Comparison of ENCODE assay signal across 9 cellular contexts in the genomic region with DNA sequence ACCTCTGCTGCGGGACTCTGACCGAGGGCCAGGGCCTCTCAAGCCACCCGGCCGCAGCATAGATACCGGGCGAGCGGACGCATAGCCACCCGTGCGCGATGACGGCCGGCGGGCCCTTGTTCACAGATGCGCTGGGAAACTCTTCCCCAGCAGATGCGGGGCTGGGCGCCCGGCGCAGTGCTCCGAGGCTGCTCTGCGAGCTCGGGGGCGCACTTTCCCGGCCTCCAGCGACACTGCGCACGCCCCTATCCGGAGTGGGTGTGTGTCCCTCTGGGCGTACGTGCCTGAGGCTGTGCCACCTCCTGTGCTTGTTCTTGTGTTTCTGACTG.
DNase-seq lines count a peak whose midpoint lies in the region; ATAC-seq and TF ChIP-seq lines count a peak whose summit lies in the region.
"Had no signal": no experiment of that assay in that cellular context is flagged by ENCODE, and none has a peak within 500 bp of the region (broad histone marks: within the 10 kb centered on the region; RNA-seq: fewer than 3 reads in every experiment).

No MANE protein-coding gene starts in this region.

- no peaks in the 10 kb centered on the region for H3K79me2 ChIP-seq in GM23338 (replicated peaks; ENCODE audit: insufficient read depth)
- no peaks in the 10 kb centered on the region for H3K79me2 ChIP-seq in OCI-LY7 (ENCODE audit: insufficient read depth, low read depth, low read length)

- H3K27me3 ChIP-seq in GM23338 (ENCODE audit: insufficient read depth) (peaks cover 64% of the 10 kb centered on the region), testis (no peaks in the 10 kb centered on the region)

- H3K4me3 Mint-ChIP-seq in GM23338, result peak overlapping the region; percentile 64
- H3K4me3 Mint-ChIP-seq in activated CD8-positive, alpha-beta T cell treated with anti-CD3 and anti-CD28 coated beads for 36 hours, result no peak overlapping the region
- H3K4me3 Mint-ChIP-seq in T-helper 2 cell treated with Interferon-gamma antibody and Interleukin-4, amounts not matched to agents 5 μg/mL and 100 μg/mL, for 36 hours, result no peak overlapping the region

- no peaks in the 10 kb centered on the region; the same call in 2 of the 3 replicates for H3K36me3 Mint-ChIP-seq in GM23338 (ENCODE audit: low read depth)
- H3K36me3 Mint-ChIP-seq in activated CD8-positive, alpha-beta T cell treated with anti-CD3 and anti-CD28 coated beads for 36 hours (ENCODE audit: low read depth), result no peaks in the 10 kb centered on the region
- peaks cover 3% of the 10 kb centered on the region for H3K36me3 Mint-ChIP-seq in T-helper 2 cell treated with Interferon-gamma antibody and Interleukin-4, amounts not matched to agents 5 μg/mL and 100 μg/mL, for 36 hours (ENCODE audit: low read depth)

- peaks cover 4% of the 10 kb centered on the region; the same call in 1 of the 2 replicates for H3F3A ChIP-seq in GM23338 (replicated peaks; ENCODE audit: low read depth)

- WGBS in testis, 2 donors, result 1% methylated on average over 29 of the region's 30 CpGs; no CpG with 5 or more reads in 1 of the 2 donors

- H3K4me1 Mint-ChIP-seq in GM23338, result peaks cover 5% of the 10 kb centered on the region
- peaks cover 5% of the 10 kb centered on the region for H3K4me1 Mint-ChIP-seq in activated CD8-positive, alpha-beta T cell treated with anti-CD3 and anti-CD28 coated beads for 36 hours (ENCODE audit: low read depth)
- peaks cover 5% of the 10 kb centered on the region for H3K4me1 Mint-ChIP-seq in T-helper 2 cell treated with Interferon-gamma antibody and Interleukin-4, amounts not matched to agents 5 μg/mL and 100 μg/mL, for 36 hours (ENCODE audit: low read depth)

- H3K27ac ChIP-seq in GM23338 (ENCODE audit: low read depth) (no peak overlapping the region), testis (no peak overlapping the region), OCI-LY7 (ENCODE audit: low read depth, low read length, poor library complexity, severe bottlenecking) (no peak overlapping the region)
- H3K27ac ChIP-seq: epithelial cell of prostate had no signal

- H3K9me2 ChIP-seq in GM23338 (ENCODE audit: insufficient read depth) (no peaks in the 10 kb centered on the region), OCI-LY7 (ENCODE audit: insufficient read depth, low read length) (no peaks in the 10 kb centered on the region)

- TF ChIP-seq POLR2A in testis (IDR thresholded peaks at IDR 0.05), result no peak

- TF ChIP-seq CTCF in GM23338 (conservative IDR thresholded peaks at IDR 0.05; ENCODE audit: low read depth in 2 of 2) (peak in 1 of 2 experiments; percentile 25; a peak in 1 of 4 replicates), testis (IDR thresholded peaks at IDR 0.05) (no peak), OCI-LY7 (conservative IDR thresholded peaks at IDR 0.05; ENCODE audit: low read length) (no peak)
- no peak for TF ChIP-seq CTCF in activated CD8-positive, alpha-beta T cell treated with anti-CD3 and anti-CD28 coated beads for 36 hours (IDR thresholded peaks at IDR 0.05)

- H3K4me3 ChIP-seq in GM23338 (peak overlapping the region; percentile 68), iPS-18c (ENCODE audit: insufficient read depth, low read depth, low read length) (peak overlapping the region; percentile 51), testis (peak overlapping the region; percentile 11 to 21), OCI-LY7 (ENCODE audit: low read depth, low read length, poor library complexity, severe bottlenecking) (no peak overlapping the region)

- H3K4me2 ChIP-seq in GM23338, result peak overlapping the region; percentile 88
- H3K4me2 ChIP-seq in OCI-LY7 (ENCODE audit: low read length), result no peak overlapping the region

- 0 out of 2 replicates have a peak, but pooled peaks cover 3% of the 10 kb centered on the region for H4K20me1 ChIP-seq in GM23338 (replicated peaks; ENCODE audit: insufficient read depth)
- H4K20me1 ChIP-seq in OCI-LY7 (ENCODE audit: insufficient read depth, low read length), result no peaks in the 10 kb centered on the region

- ATAC-seq in GM23338, result peak; percentile 72
- peak; percentile 30 for ATAC-seq in activated CD8-positive, alpha-beta T cell treated with anti-CD3 and anti-CD28 coated beads for 36 hours

- H3K27me3 Mint-ChIP-seq in GM23338 (ENCODE audit: insufficient read depth, low read depth, poor library complexity), result peaks cover 51% of the 10 kb centered on the region
- H3K27me3 Mint-ChIP-seq in activated CD8-positive, alpha-beta T cell treated with anti-CD3 and anti-CD28 coated beads for 36 hours, result peaks cover 58% of the 10 kb centered on the region
- peaks cover 73% of the 10 kb centered on the region for H3K27me3 Mint-ChIP-seq in T-helper 2 cell treated with Interferon-gamma antibody and Interleukin-4, amounts not matched to agents 5 μg/mL and 100 μg/mL, for 36 hours (ENCODE audit: low read depth)

- H3K27ac Mint-ChIP-seq in GM23338, result no peak overlapping the region
- no peak overlapping the region for H3K27ac Mint-ChIP-seq in activated CD8-positive, alpha-beta T cell treated with anti-CD3 and anti-CD28 coated beads for 36 hours
- H3K27ac Mint-ChIP-seq in T-helper 2 cell treated with Interferon-gamma antibody and Interleukin-4, amounts not matched to agents 5 μg/mL and 100 μg/mL, for 36 hours, result no peak overlapping the region

- BruUV-seq in OCI-LY7 (replicated peaks; lab: Mats Ljungman, UMichigan), result no TSS peak

- intact Hi-C loops in activated CD8-positive, alpha-beta T cell treated with anti-CD3 and anti-CD28 coated beads for 36 hours (cut with micrococcal nuclease), result no loop called here
- intact Hi-C loops in testis (cut with DNase I; ENCODE audit: low total_unique reads) (no loop called here), OCI-LY7 (cut with micrococcal nuclease; ENCODE audit: unreplicated experiment) (no loop called here)

- POLR2A ChIA-PET in activated CD8-positive, alpha-beta T cell treated with anti-CD3 and anti-CD28 coated beads for 36 hours (lab: Charles Lee), result interaction anchor here (0.6 to 0.7 kb wide), 2 partner anchors 246 to 769 kb away, joined by 3 read pairs; no protein-coding TSS in a partner anchor
- POLR2A ChIA-PET in OCI-LY7 (lab: Charles Lee), result no interaction called here

- peak overlapping the region; percentile 90 for H2AFZ ChIP-seq in GM23338
- no peak overlapping the region for H2AFZ ChIP-seq in OCI-LY7 (ENCODE audit: low read length)

- H3K4me1 ChIP-seq in GM23338 (ENCODE audit: insufficient read depth), result peaks cover 14% of the 10 kb centered on the region
- peaks cover 13% of the 10 kb centered on the region for H3K4me1 ChIP-seq in testis
- H3K4me1 ChIP-seq in OCI-LY7 (ENCODE audit: insufficient read depth, low read length, poor library complexity, severe bottlenecking), result no peaks in the 10 kb centered on the region

- DNase-seq in Daoy (ENCODE audit: low read depth), result peak; percentile 35
- DNase-seq in GM23338 (ENCODE audit: low spot score), result peak; percentile 61
- no peak for DNase-seq in activated CD8-positive, alpha-beta T cell treated with anti-CD3 and anti-CD28 coated beads for 36 hours
- no peak for DNase-seq in testis
- no peak for DNase-seq in T-helper 2 cell treated with Interferon-gamma antibody and Interleukin-4, amounts not matched to agents 5 μg/mL and 100 μg/mL, for 36 hours (ENCODE audit: low spot score)
- no peak for DNase-seq in OCI-LY7 (ENCODE audit: low spot score)
- no peak for DNase-seq in activated effector memory CD4-positive, alpha-beta T cell treated with Interleukin-2 at 50 U/mL for 16 hours

- CTCF ChIA-PET in activated CD8-positive, alpha-beta T cell treated with anti-CD3 and anti-CD28 coated beads for 36 hours (lab: Charles Lee), result no interaction called here
- CTCF ChIA-PET in OCI-LY7 (lab: Charles Lee; ENCODE audit: unreplicated experiment), result no interaction called here

- H3K36me3 ChIP-seq in GM23338 (ENCODE audit: insufficient read depth), result no peaks in the 10 kb centered on the region
- no peaks in the 10 kb centered on the region for H3K36me3 ChIP-seq in testis (ENCODE audit: low read depth, missing control alignments)
- H3K36me3 ChIP-seq in OCI-LY7 (ENCODE audit: insufficient read depth, low read length), result no peaks in the 10 kb centered on the region

- H3K9me3 ChIP-seq in iPS-18c (ENCODE audit: control insufficient read depth, insufficient read depth, low read length) (no peaks in the 10 kb centered on the region), testis (no peaks in the 10 kb centered on the region), OCI-LY7 (ENCODE audit: low read length) (no peaks in the 10 kb centered on the region)

- H3K9me3 Mint-ChIP-seq in GM23338, result no peaks in the 10 kb centered on the region; the same call in 2 of the 3 replicates
- no peaks in the 10 kb centered on the region for H3K9me3 Mint-ChIP-seq in activated CD8-positive, alpha-beta T cell treated with anti-CD3 and anti-CD28 coated beads for 36 hours
- H3K9me3 Mint-ChIP-seq in T-helper 2 cell treated with Interferon-gamma antibody and Interleukin-4, amounts not matched to agents 5 μg/mL and 100 μg/mL, for 36 hours, result no peaks in the 10 kb centered on the region

TF ChIP-seq in GM23338, 12 proteins besides CTCF, POLR2A, EP300 and RAD21 (continues in another document):
- no peak for TF ChIP-seq ZNF331 (CRISPR knock-in tag; IDR thresholded peaks at IDR 0.05; ENCODE audit: low read depth)
- no peak for TF ChIP-seq NANOG (IDR thresholded peaks at IDR 0.05; ENCODE audit: borderline replicate concordance)
- TF ChIP-seq EZH2 (IDR thresholded peaks at IDR 0.05; ENCODE audit: low read depth, unreplicated experiment), result no peak
- TF ChIP-seq, protein P1, sequence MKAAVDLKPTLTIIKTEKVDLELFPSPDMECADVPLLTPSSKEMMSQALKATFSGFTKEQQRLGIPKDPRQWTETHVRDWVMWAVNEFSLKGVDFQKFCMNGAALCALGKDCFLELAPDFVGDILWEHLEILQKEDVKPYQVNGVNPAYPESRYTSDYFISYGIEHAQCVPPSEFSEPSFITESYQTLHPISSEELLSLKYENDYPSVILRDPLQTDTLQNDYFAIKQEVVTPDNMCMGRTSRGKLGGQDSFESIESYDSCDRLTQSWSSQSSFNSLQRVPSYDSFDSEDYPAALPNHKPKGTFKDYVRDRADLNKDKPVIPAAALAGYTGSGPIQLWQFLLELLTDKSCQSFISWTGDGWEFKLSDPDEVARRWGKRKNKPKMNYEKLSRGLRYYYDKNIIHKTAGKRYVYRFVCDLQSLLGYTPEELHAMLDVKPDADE (IDR thresholded peaks at IDR 0.05), result no peak
- TF ChIP-seq STAT1 (IDR thresholded peaks at IDR 0.05; ENCODE audit: unreplicated experiment), result no peak
- TF ChIP-seq POLR2AphosphoS5 (IDR thresholded peaks at IDR 0.05; ENCODE audit: low read depth), result no peak
- TF ChIP-seq ZNF114 (CRISPR knock-in tag; IDR thresholded peaks at IDR 0.05), result no peak

Comparison
In these comparisons a context has a peak if more than half of its experiments do, and no peak if none do; other contexts are left out.
1. DNase-seq: peak in Daoy (single experiment) and GM23338 (single experiment); none in activated CD8-positive, alpha-beta T cell treated with anti-CD3 and anti-CD28 coated beads for 36 hours (single experiment), testis (single experiment), T-helper 2 cell treated with Interferon-gamma antibody and Interleukin-4, amounts not matched to agents 5 μg/mL and 100 μg/mL, for 36 hours (single experiment), OCI-LY7 (single experiment) and activated effector memory CD4-positive, alpha-beta T cell treated with Interleukin-2 at 50 U/mL for 16 hours (single experiment).